ENCODE assay signal across 26 cellular contexts in genomic region chr20:59776626-59777320, GRCh38.
DNase-seq lines count a peak whose midpoint lies in the region; ATAC-seq and TF ChIP-seq lines count a peak whose summit lies in the region.
"Had no signal": no experiment of that assay in that cellular context is flagged by ENCODE, and none has a peak within 500 bp of the region (broad histone marks: within the 10 kb centered on the region; RNA-seq: fewer than 3 reads in every experiment).

No MANE protein-coding gene starts in this region.

- no peak for TF ChIP-seq CTCF in GM13976 (IDR thresholded peaks at IDR 0.05; ENCODE audit: borderline replicate concordance, control extremely low read depth, extremely low read depth, insufficient read depth, missing control alignments)

- intact Hi-C loops in activated CD4-positive, alpha-beta T cell treated with anti-CD3 and anti-CD28 coated beads for 36 hours (cut with DNase I, micrococcal nuclease), result no loop called here

- H3K4me3 Mint-ChIP-seq in activated CD4-positive, alpha-beta T cell treated with anti-CD3 and anti-CD28 coated beads for 36 hours, result no peak overlapping the region
- H3K4me3 Mint-ChIP-seq: CD8-positive, alpha-beta T cell; naive B cell had no signal

- H3K9me3 Mint-ChIP-seq in activated CD4-positive, alpha-beta T cell treated with anti-CD3 and anti-CD28 coated beads for 36 hours (ENCODE audit: low read depth), result no peaks in the 10 kb centered on the region
- H3K9me3 Mint-ChIP-seq: CD8-positive, alpha-beta T cell had no signal

- no peaks in the 10 kb centered on the region for H3K4me1 Mint-ChIP-seq in activated CD4-positive, alpha-beta T cell treated with anti-CD3 and anti-CD28 coated beads for 36 hours
- H3K4me1 Mint-ChIP-seq: naive B cell had no signal

- DNase-seq in GM13976 (ENCODE audit: low spot score) (peak; percentile 13), MV-4-11 (lab: John Stamatoyannopoulos, UW) (peak; percentile 31), mesenteric fat pad (ENCODE audit: low spot score) (peak; percentile 72), NCI-H69 (lab: John Stamatoyannopoulos, UW) (no peak), caudate nucleus (lab: John Stamatoyannopoulos, UW) (no peak)
- DNase-seq in activated CD8-positive, alpha-beta memory T cell treated with anti-CD3 and anti-CD28 coated beads, Interleukin-2, amount 50 U/mL, for 48 hours, result peak; percentile 25
- no peak for DNase-seq in activated CD4-positive, alpha-beta T cell treated with anti-CD3 and anti-CD28 coated beads for 36 hours
- DNase-seq: activated CD4-positive, alpha-beta T cell treated with anti-CD3 and anti-CD28 coated beads for 48 hours; activated naive CD4-positive, alpha-beta T cell treated with Interleukin-2 at 50 U/mL for 16 hours; activated T-cell treated with anti-CD3 and anti-CD28 coated beads, Interleukin-2, amount 50 U/mL, for 48 hours; BE2C; heart right ventricle; kidney; midbrain; naive B cell; NCI-H1436 treated with DMSO at 0.1 percent for 48 hours; NCI-H2107; PC-3; psoas muscle; Right ventricle myocardium superior; stimulated activated CD4-positive, alpha-beta T cell treated with anti-CD3 and anti-CD28 coated beads, Interleukin-4, amount 100 ng/mL, for 1 hour; thyroid gland had no signal

- H3K27me3 Mint-ChIP-seq in activated CD4-positive, alpha-beta T cell treated with anti-CD3 and anti-CD28 coated beads for 36 hours, result no peaks in the 10 kb centered on the region

- no peak overlapping the region for H3K27ac ChIP-seq in caudate nucleus (ENCODE audit: low read depth, low read length)
- H3K27ac ChIP-seq: heart right ventricle, KMS-11, neutrophil, psoas muscle, stomach, thyroid gland had no signal

- no peak for ATAC-seq in activated CD4-positive, alpha-beta T cell treated with anti-CD3 and anti-CD28 coated beads for 36 hours
- ATAC-seq: CD8-positive, alpha-beta T cell; heart right ventricle; PC-3; psoas muscle had no signal

- in situ Hi-C loops in GM13976 (cut with MboI; ENCODE audit: low sequenced_read_pairs, unreplicated experiment), result no loop called here

- no peak overlapping the region for H3K27ac Mint-ChIP-seq in activated CD4-positive, alpha-beta T cell treated with anti-CD3 and anti-CD28 coated beads for 36 hours
- H3K27ac Mint-ChIP-seq: CD8-positive, alpha-beta T cell had no signal

- POLR2A ChIA-PET in activated CD4-positive, alpha-beta T cell treated with anti-CD3 and anti-CD28 coated beads for 36 hours (lab: Charles Lee), result no interaction called here

- no peaks in the 10 kb centered on the region for H3K36me3 Mint-ChIP-seq in activated CD4-positive, alpha-beta T cell treated with anti-CD3 and anti-CD28 coated beads for 36 hours (ENCODE audit: low read depth)
- H3K36me3 Mint-ChIP-seq: CD8-positive, alpha-beta T cell; naive B cell had no signal

- CTCF ChIA-PET in activated CD4-positive, alpha-beta T cell treated with anti-CD3 and anti-CD28 coated beads for 36 hours (lab: Charles Lee), result no interaction called here

Comparison
In these comparisons a context has a peak if more than half of its experiments do, and no peak if none do; other contexts are left out.
1. DNase-seq: peak in GM13976 (single experiment), MV-4-11 (single experiment), activated CD8-positive, alpha-beta memory T cell treated with anti-CD3 and anti-CD28 coated beads, Interleukin-2, amount 50 U/mL, for 48 hours (single experiment) and mesenteric fat pad (single experiment); none in NCI-H69 (single experiment), activated CD4-positive, alpha-beta T cell treated with anti-CD3 and anti-CD28 coated beads for 36 hours (single experiment) and caudate nucleus (0 of 61).